ENCODE assay signal across 1 cellular context in the genomic region with DNA sequence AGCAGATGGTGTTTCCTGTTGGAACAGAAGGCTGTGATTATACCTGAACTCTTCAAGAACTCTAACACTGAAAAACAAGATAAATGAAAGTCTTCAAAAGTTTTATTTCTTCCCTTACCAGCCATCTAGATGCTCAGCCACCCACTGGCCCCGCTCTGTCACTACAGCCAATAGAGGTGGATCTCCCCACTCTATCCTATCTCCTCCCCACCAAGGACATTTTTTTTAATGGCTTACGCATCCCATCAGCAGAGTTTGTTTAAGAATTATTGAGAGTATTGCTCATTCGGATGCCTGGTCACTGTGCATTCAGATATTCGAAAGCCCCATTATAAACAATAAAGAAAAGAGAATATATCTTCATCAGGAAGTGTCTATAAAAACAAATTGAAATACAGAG.
TF ChIP-seq lines count a peak whose summit lies in the region.

No MANE protein-coding gene starts in this region.

TF ChIP-seq in A549, 52 proteins besides CTCF, POLR2A, EP300 and RAD21 (continued from another document):
- TF ChIP-seq ATOH8 (CRISPR knock-in tag; IDR thresholded peaks at IDR 0.05; ENCODE audit: low read depth) = no peak
- TF ChIP-seq GATA3 (IDR thresholded peaks at IDR 0.05; ENCODE audit: borderline replicate concordance) = no peak
- TF ChIP-seq PHF8 (IDR thresholded peaks at IDR 0.05; ENCODE audit: borderline replicate concordance, low read depth) = no peak
- no peak for TF ChIP-seq ESRRA (IDR thresholded peaks at IDR 0.05; ENCODE audit: borderline replicate concordance, low read length)
- no peak for TF ChIP-seq BHLHE40 (IDR thresholded peaks at IDR 0.05; ENCODE audit: low read depth, low read length)
- TF ChIP-seq FOXS1 (CRISPR knock-in tag; IDR thresholded peaks at IDR 0.05) = no peak
- TF ChIP-seq, protein P1, sequence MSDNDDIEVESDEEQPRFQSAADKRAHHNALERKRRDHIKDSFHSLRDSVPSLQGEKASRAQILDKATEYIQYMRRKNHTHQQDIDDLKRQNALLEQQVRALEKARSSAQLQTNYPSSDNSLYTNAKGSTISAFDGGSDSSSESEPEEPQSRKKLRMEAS (IDR thresholded peaks at IDR 0.05) = no peak
- no peak for TF ChIP-seq FOSL2 (IDR thresholded peaks at IDR 0.05)
- no peak for TF ChIP-seq FOSL2 (CRISPR knock-in tag; IDR thresholded peaks at IDR 0.05)
